ENCODE assay signal across 20 cellular contexts in genomic region chr2:67448648-67449047, GRCh38. TPM values are rescaled to one million over a fixed set of nuclear protein-coding genes. Genes with fewer than 3 reads are reported as not detected.
DNase-seq lines count a peak whose midpoint lies in the region; ATAC-seq lines count a peak whose summit lies in the region.
"Had no signal": no experiment of that assay in that cellular context is flagged by ENCODE, and none has a peak within 500 bp of the region (broad histone marks: within the 10 kb centered on the region; RNA-seq: fewer than 3 reads in every experiment).

No MANE protein-coding gene starts in this region.

- peak overlapping the region; percentile 92 for H3K27ac ChIP-seq in epithelial cell of prostate

- intact Hi-C loops in Right ventricle myocardium inferior (cut with DNase I) = loop anchor here (5.0 kb wide), 1 partner anchor 204 kb away; no protein-coding TSS in a partner anchor
- intact Hi-C loops in cardiac septum (cut with DNase I) = loop anchor here (5.0 kb wide), 1 partner anchor 114 kb away; no protein-coding TSS in a partner anchor
- intact Hi-C loops in left ventricle myocardium superior (cut with micrococcal nuclease) = no loop called here

- ATAC-seq in Right ventricle myocardium inferior (peak; percentile 66), left ventricle myocardium superior (peak; percentile 77), HG03039 (IDR thresholded peaks at IDR 0.05; ENCODE audit: unreplicated experiment) (no peak)
- ATAC-seq: SK-N-SH treated with all-trans-retinoic acid at 6 μM for 48 hours had no signal

- DNase-seq in Right ventricle myocardium inferior (ENCODE audit: missing footprints) (no peak), cardiac septum (ENCODE audit: low spot score) (no peak), epithelial cell of prostate (ENCODE audit: low read depth, low spot score) (peak; percentile 69), left ventricle myocardium superior (no peak), HCEC 1CT (no peak), SIG-M5 (lab: John Stamatoyannopoulos, UW) (no peak), NCI-H774 (lab: John Stamatoyannopoulos, UW) (no peak)
- DNase-seq: AML-193; C1 segment of cervical spinal cord; CD8-positive, alpha-beta memory T cell; H7; HFFc6; KG1; NCI-H1105; NCI-H146; NCI-H2029; NCI-H2171; NCI-H524 treated with DMSO at 0.1 percent for 48 hours had no signal

RNA-seq across cellular contexts. Expression of gene ETAA1, which starts 51.5 kb away (rescaled TPM):
- 4.6 TPM for total RNA-seq in Right ventricle myocardium inferior
- 4.8 TPM for total RNA-seq in cardiac septum
- 3.9 TPM for total RNA-seq in left ventricle myocardium superior
